ENCODE assay signal across 16 cellular contexts in the genomic region with DNA sequence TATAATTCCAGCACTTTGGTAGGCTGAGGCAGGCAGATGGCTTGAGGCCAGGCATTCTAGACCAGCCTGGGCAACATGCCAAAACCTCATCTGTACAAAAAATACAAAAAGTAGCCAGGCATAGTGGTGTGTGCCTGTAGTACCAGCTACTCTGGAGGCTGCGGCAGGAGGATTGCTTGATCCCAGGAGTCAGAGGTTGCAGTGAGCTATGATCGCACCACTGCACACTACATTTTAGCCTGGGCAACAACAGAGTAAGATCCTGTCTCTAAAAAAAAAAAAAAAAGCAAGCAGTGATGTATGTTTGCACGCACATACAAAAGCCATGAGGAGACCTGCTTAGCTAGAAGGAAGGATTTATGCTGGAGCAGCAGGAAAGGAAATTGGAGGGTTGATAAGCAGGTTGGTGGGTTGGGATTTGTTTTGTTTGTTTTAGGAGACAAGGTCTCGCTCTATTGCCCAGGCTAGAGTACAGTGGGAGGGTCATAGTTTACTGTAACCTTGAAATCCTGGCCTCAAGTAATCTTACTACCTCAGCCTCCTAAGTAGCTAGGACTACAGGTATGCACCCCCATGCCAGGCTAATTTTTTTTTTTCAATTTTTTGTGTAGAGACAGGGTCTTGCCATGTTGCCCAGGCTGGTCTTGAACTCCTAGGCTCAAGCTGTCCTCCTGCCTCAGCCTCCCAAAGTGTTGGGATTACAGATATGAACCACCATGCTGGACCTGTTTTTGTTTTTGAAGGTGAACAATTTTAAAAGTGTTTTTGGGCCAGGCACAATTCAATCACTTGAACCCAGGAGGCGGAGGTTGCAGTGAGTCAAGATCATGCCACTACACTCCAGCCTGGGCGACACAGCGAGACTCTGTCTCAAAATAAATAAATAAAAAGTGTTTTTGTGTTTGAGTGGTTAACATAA. TPM values are rescaled to one million over a fixed set of nuclear protein-coding genes. Genes with fewer than 3 reads are reported as not detected.
DNase-seq lines count a peak whose midpoint lies in the region; ATAC-seq and TF ChIP-seq lines count a peak whose summit lies in the region.
"Had no signal": no experiment of that assay in that cellular context is flagged by ENCODE, and none has a peak within 500 bp of the region (broad histone marks: within the 10 kb centered on the region; RNA-seq: fewer than 3 reads in every experiment).

No MANE protein-coding gene starts in this region.

- no peak overlapping the region for H3K4ac ChIP-seq in IMR-90 (ENCODE audit: low read depth, low read length)

- H4K8ac ChIP-seq in IMR-90 (ENCODE audit: low read depth in 2 of 2, low read length in 2 of 2) = no peak overlapping the region

- H2BK15ac ChIP-seq in IMR-90 (ENCODE audit: low read depth, low read length) = no peak overlapping the region

- no peak overlapping the region for H2AFZ ChIP-seq in IMR-90 (replicated peaks; ENCODE audit: low read length, poor library complexity)

- no peak overlapping the region for H3K4me2 ChIP-seq in IMR-90 (ENCODE audit: low read depth, low read length)

- no peak for TF ChIP-seq POLR2A in IMR-90 (IDR thresholded peaks at IDR 0.05; ENCODE audit: low read depth, low read length)

- H3K4me1 ChIP-seq in IMR-90 (ENCODE audit: control insufficient read depth, insufficient read depth, low read length) = peaks cover 4% of the 10 kb centered on the region; the same call in 1 of the 2 replicates

- no peak overlapping the region for H3K56ac ChIP-seq in IMR-90 (ENCODE audit: extremely low read depth, insufficient read depth, low read length)

- no peak overlapping the region for H2BK120ac ChIP-seq in IMR-90 (ENCODE audit: low read depth, low read length)

- dilution Hi-C loops in IMR-90 (cut with HindIII; ENCODE audit: low sequenced_read_pairs, unreplicated experiment) = no loop called here

- no peak overlapping the region for H3K4me3 ChIP-seq in IMR-90 (ENCODE audit: insufficient read depth, low read depth, low read length)
- no peak overlapping the region for H3K4me3 ChIP-seq in fibroblast of villous mesenchyme (ENCODE audit: low read depth, low read length)
- H3K4me3 ChIP-seq: body of pancreas had no signal

- no peak overlapping the region for H3K9ac ChIP-seq in IMR-90 (ENCODE audit: low read depth, low read length)

- peak overlapping the region; percentile 29; the same call in 1 of the 2 replicates for H2AK5ac ChIP-seq in IMR-90 (ENCODE audit: low read depth, low read length)

- intact Hi-C loops in Calu3 (cut with micrococcal nuclease; ENCODE audit: unreplicated experiment) = no loop called here
- intact Hi-C loops in IMR-90 (cut with micrococcal nuclease) = no loop called here

- H3K18ac ChIP-seq in IMR-90 (ENCODE audit: low read depth, low read length) = no peak overlapping the region

- no peak overlapping the region for H3K14ac ChIP-seq in IMR-90 (replicated peaks; ENCODE audit: low read depth, low read length)

- peaks cover 38% of the 10 kb centered on the region for H3K4me1 Mint-ChIP-seq in Calu3 (ENCODE audit: low read depth, unreplicated experiment)

- in situ Hi-C loops in IMR-90 (cut with MboI; ENCODE audit: low sequenced_read_pairs) = no loop called here

- CTCF ChIA-PET in Calu3 (lab: Charles Lee) = no interaction called here
- CTCF ChIA-PET in IMR-90 (lab: Yijun Ruan, JAX) = no interaction called here

- no peak for TF ChIP-seq RAD21 in IMR-90 (IDR thresholded peaks at IDR 0.05; ENCODE audit: low read length)

- peaks cover 21% of the 10 kb centered on the region for H3K36me3 Mint-ChIP-seq in Calu3 (ENCODE audit: insufficient read depth, unreplicated experiment)

- H4K5ac ChIP-seq in IMR-90 (ENCODE audit: low read depth, low read length) = no peak overlapping the region

- H3K9me3 Mint-ChIP-seq in Calu3 (ENCODE audit: low read depth, unreplicated experiment) = peaks cover 3% of the 10 kb centered on the region
- H3K9me3 Mint-ChIP-seq: activated T-helper 1 cell treated with anti-CD3 and anti-CD28 coated beads, Interleukin-12 subunit alpha, Interleukin-12 subunit beta, Interleukin-2, Interleukin-4 antibody, amounts not matched to agents 30 ng/mL and 10 ng/mL and 1 ng/mL, durations not matched to agents 14 hours and 24 hours and 36 hours; CD14-positive monocyte; endodermal cell had no signal

- H3K4me3 Mint-ChIP-seq in Calu3 (ENCODE audit: low read depth, unreplicated experiment) = no peak overlapping the region
- H3K4me3 Mint-ChIP-seq: activated CD4-positive, alpha-beta T cell treated with anti-CD3 and anti-CD28 coated beads for 36 hours; activated T-helper 1 cell treated with anti-CD3 and anti-CD28 coated beads, Interleukin-12 subunit alpha, Interleukin-12 subunit beta, Interleukin-2, Interleukin-4 antibody, amounts not matched to agents 30 ng/mL and 10 ng/mL and 1 ng/mL, durations not matched to agents 14 hours and 24 hours and 36 hours; CD14-positive monocyte; endodermal cell had no signal

- DNase-seq in Calu3 (peak; percentile 30), IMR-90 (no peak), NCI-H82 (lab: John Stamatoyannopoulos, UW) (peak; percentile 95), fibroblast of villous mesenchyme (ENCODE audit: low read depth) (peak; percentile 22), NCI-H1048 (lab: John Stamatoyannopoulos, UW) (no peak), activated gamma-delta T cell (lab: John Stamatoyannopoulos, UW) (no peak)
- DNase-seq: activated CD4-positive, alpha-beta T cell treated with anti-CD3 and anti-CD28 coated beads for 36 hours; endodermal cell; left ventricle myocardium superior; NCI-H1930 had no signal

- no peak overlapping the region for H3K27ac ChIP-seq in IMR-90 (ENCODE audit: insufficient read depth, low read length)
- H3K27ac ChIP-seq: body of pancreas, HL-60 had no signal

- peaks cover 3% of the 10 kb centered on the region; the same call in 1 of the 2 replicates for H3K9me1 ChIP-seq in IMR-90 (ENCODE audit: insufficient read depth, low read length)

- no peak overlapping the region for H4K91ac ChIP-seq in IMR-90 (ENCODE audit: insufficient read depth, low read depth, low read length)

- no peaks in the 10 kb centered on the region for H3K27me3 Mint-ChIP-seq in Calu3 (ENCODE audit: unreplicated experiment)
- H3K27me3 Mint-ChIP-seq: activated CD4-positive, alpha-beta T cell treated with anti-CD3 and anti-CD28 coated beads for 36 hours had no signal

- no peak overlapping the region for H2AK9ac ChIP-seq in IMR-90 (replicated peaks; ENCODE audit: low read depth, low read length, poor library complexity)

- no peaks in the 10 kb centered on the region for H4K20me1 ChIP-seq in IMR-90 (ENCODE audit: insufficient read depth, low read length)

- no peaks in the 10 kb centered on the region for H3K9me3 ChIP-seq in IMR-90 (ENCODE audit: control insufficient read depth, insufficient read depth, low read length)
- H3K9me3 ChIP-seq: body of pancreas had no signal

- H2BK5ac ChIP-seq in IMR-90 (ENCODE audit: low read depth, low read length, poor library complexity, severe bottlenecking) = no peak overlapping the region

- peaks cover 21 to 42% of the 10 kb centered on the region in 2 experiments for H3K79me1 ChIP-seq in IMR-90 (ENCODE audit: low read depth in 1 of 2, low read length in 2 of 2)

- H2BK20ac ChIP-seq in IMR-90 (ENCODE audit: low read depth, low read length) = no peak overlapping the region

- ATAC-seq in IMR-90 (ENCODE audit: low read depth) (no peak), HG03045 (IDR thresholded peaks at IDR 0.05; ENCODE audit: unreplicated experiment) (no peak), HG03520 (IDR thresholded peaks at IDR 0.05; ENCODE audit: unreplicated experiment) (no peak)
- ATAC-seq: activated CD4-positive, alpha-beta T cell treated with anti-CD3 and anti-CD28 coated beads for 36 hours; body of pancreas; left ventricle myocardium superior had no signal

- POLR2A ChIA-PET in IMR-90 (lab: Charles Lee; ENCODE audit: unreplicated experiment) = no interaction called here

- no CpG with 5 or more reads among the region's 7 CpGs for WGBS in IMR-90 (ENCODE audit: extremely low coverage in 2 of 2, insufficient read length in 1 of 2), 2 experiments

- H3K23ac ChIP-seq in IMR-90 (ENCODE audit: low read depth, low read length) = no peak overlapping the region

- H3K27ac Mint-ChIP-seq in Calu3 (ENCODE audit: unreplicated experiment) = no peak overlapping the region
- H3K27ac Mint-ChIP-seq: activated CD4-positive, alpha-beta T cell treated with anti-CD3 and anti-CD28 coated beads for 36 hours; activated T-helper 1 cell treated with anti-CD3 and anti-CD28 coated beads, Interleukin-12 subunit alpha, Interleukin-12 subunit beta, Interleukin-2, Interleukin-4 antibody, amounts not matched to agents 30 ng/mL and 10 ng/mL and 1 ng/mL, durations not matched to agents 14 hours and 24 hours and 36 hours; CD14-positive monocyte; endodermal cell had no signal

- H3K36me3 ChIP-seq in IMR-90 (ENCODE audit: control insufficient read depth, insufficient read depth, low read length) = no peaks in the 10 kb centered on the region

- no peaks in the 10 kb centered on the region for H3K27me3 ChIP-seq in IMR-90 (ENCODE audit: control insufficient read depth, insufficient read depth, low read length)
- H3K27me3 ChIP-seq: body of pancreas had no signal

- TF ChIP-seq CTCF in Calu3 (IDR thresholded peaks at IDR 0.05; ENCODE audit: unreplicated experiment) (no peak), IMR-90 (conservative IDR thresholded peaks at IDR 0.05; ENCODE audit: low read depth, low read length) (no peak), fibroblast of villous mesenchyme (IDR thresholded peaks at IDR 0.05; ENCODE audit: insufficient read depth, low read depth, low read length) (no peak)

- BruUV-seq in Calu3 (replicated peaks; lab: Mats Ljungman, UMichigan) (no TSS peak), IMR-90 (replicated peaks; lab: Mats Ljungman, UMichigan) (no TSS peak)

RNA-seq across cellular contexts. Expression of a gene that starts 4.0 kb away (rescaled TPM):
- total RNA-seq in Calu3 (2022) = 5.2 and 6.1 TPM in 2 replicates
- total RNA-seq in IMR-90 (2012; rRNA removed) = 8.1 and 8.6 TPM in 2 replicates
- 2.8 and 3.3 TPM in 2 replicates for polyA plus RNA-seq in IMR-90 (2012; rRNA removed)
- polyA plus RNA-seq in IMR-90 (2012; cell fraction: cytosol; rRNA removed) = 1.6 and 2.3 TPM in 2 replicates
- polyA plus RNA-seq in IMR-90 (2012; cell fraction: nucleus; rRNA removed; ENCODE audit: low replicate concordance) = 3.4 and 3.5 TPM in 2 replicates
- total RNA-seq in fibroblast of villous mesenchyme = 3.2 and 5.6 TPM in 2 replicates

RNA-seq across cellular contexts. Expression of a gene that starts 4.2 kb away (rescaled TPM):
- total RNA-seq in Calu3 (2022) (37.9 and 39.9 TPM in 2 replicates), IMR-90 (2012; rRNA removed) (27.8 and 29.8 TPM in 2 replicates), fibroblast of villous mesenchyme (36.7 and 43.5 TPM in 2 replicates)
- polyA plus RNA-seq in IMR-90 (2012; rRNA removed) = 47.5 and 54.3 TPM in 2 replicates
- polyA plus RNA-seq in IMR-90 (2012; cell fraction: cytosol; rRNA removed) = 52.2 and 67.2 TPM in 2 replicates
- polyA plus RNA-seq in IMR-90 (2012; cell fraction: nucleus; rRNA removed; ENCODE audit: low replicate concordance) = 51.7 and 74.1 TPM in 2 replicates

RNA-seq across cellular contexts. Expression of a gene that starts 19.6 kb away (rescaled TPM):
- 20.2 and 20.5 TPM in 2 replicates for total RNA-seq in Calu3 (2022)
- 7.8 and 10.0 TPM in 2 replicates for total RNA-seq in IMR-90 (2012; rRNA removed)
- 4.2 and 4.6 TPM in 2 replicates for polyA plus RNA-seq in IMR-90 (2012; rRNA removed)
- 2.0 and 3.7 TPM in 2 replicates for polyA plus RNA-seq in IMR-90 (2012; cell fraction: cytosol; rRNA removed)
- 4.0 and 5.2 TPM in 2 replicates for polyA plus RNA-seq in IMR-90 (2012; cell fraction: nucleus; rRNA removed; ENCODE audit: low replicate concordance)
- 8.1 and 9.1 TPM in 2 replicates for total RNA-seq in fibroblast of villous mesenchyme

RNA-seq across cellular contexts. Expression of a gene that starts 26.0 kb away (rescaled TPM):
- total RNA-seq in Calu3 (2022) (3.8 and 5.8 TPM in 2 replicates), IMR-90 (2012; rRNA removed) (0.18 TPM in 1 of 2 replicates, not detected in the other), fibroblast of villous mesenchyme (0.43 and 1.3 TPM in 2 replicates)
- 0.36 and 1.0 TPM in 2 replicates for polyA plus RNA-seq in IMR-90 (2012; rRNA removed)
- polyA plus RNA-seq in IMR-90 (2012; cell fraction: cytosol; rRNA removed) = 0.19 and 0.57 TPM in 2 replicates
- polyA plus RNA-seq in IMR-90 (2012; cell fraction: nucleus; rRNA removed; ENCODE audit: low replicate concordance) = 2.2 and 4.8 TPM in 2 replicates
- polyA plus RNA-seq: CD14-positive monocyte had no signal

RNA-seq across cellular contexts. Expression of a gene that starts 27.8 kb away (rescaled TPM):
- total RNA-seq in Calu3 (2022) (7.6 and 8.7 TPM in 2 replicates), IMR-90 (2012; rRNA removed) (10.0 and 11.1 TPM in 2 replicates), fibroblast of villous mesenchyme (50.5 and 60.9 TPM in 2 replicates)
- polyA plus RNA-seq in IMR-90 (2012; rRNA removed) = 17.9 and 19.2 TPM in 2 replicates
- 29.5 and 31.6 TPM in 2 replicates for polyA plus RNA-seq in IMR-90 (2012; cell fraction: cytosol; rRNA removed)
- polyA plus RNA-seq in IMR-90 (2012; cell fraction: nucleus; rRNA removed; ENCODE audit: low replicate concordance) = 25.5 and 46.9 TPM in 2 replicates

Comparison
In these comparisons a context has a peak if more than half of its experiments do, and no peak if none do; other contexts are left out.
1. DNase-seq: peak in Calu3 (single experiment), NCI-H82 (single experiment) and fibroblast of villous mesenchyme (single experiment); none in IMR-90 (single experiment), NCI-H1048 (single experiment) and activated gamma-delta T cell (single experiment).